ENCODE assay signal across 1 cellular context in the genomic region with DNA sequence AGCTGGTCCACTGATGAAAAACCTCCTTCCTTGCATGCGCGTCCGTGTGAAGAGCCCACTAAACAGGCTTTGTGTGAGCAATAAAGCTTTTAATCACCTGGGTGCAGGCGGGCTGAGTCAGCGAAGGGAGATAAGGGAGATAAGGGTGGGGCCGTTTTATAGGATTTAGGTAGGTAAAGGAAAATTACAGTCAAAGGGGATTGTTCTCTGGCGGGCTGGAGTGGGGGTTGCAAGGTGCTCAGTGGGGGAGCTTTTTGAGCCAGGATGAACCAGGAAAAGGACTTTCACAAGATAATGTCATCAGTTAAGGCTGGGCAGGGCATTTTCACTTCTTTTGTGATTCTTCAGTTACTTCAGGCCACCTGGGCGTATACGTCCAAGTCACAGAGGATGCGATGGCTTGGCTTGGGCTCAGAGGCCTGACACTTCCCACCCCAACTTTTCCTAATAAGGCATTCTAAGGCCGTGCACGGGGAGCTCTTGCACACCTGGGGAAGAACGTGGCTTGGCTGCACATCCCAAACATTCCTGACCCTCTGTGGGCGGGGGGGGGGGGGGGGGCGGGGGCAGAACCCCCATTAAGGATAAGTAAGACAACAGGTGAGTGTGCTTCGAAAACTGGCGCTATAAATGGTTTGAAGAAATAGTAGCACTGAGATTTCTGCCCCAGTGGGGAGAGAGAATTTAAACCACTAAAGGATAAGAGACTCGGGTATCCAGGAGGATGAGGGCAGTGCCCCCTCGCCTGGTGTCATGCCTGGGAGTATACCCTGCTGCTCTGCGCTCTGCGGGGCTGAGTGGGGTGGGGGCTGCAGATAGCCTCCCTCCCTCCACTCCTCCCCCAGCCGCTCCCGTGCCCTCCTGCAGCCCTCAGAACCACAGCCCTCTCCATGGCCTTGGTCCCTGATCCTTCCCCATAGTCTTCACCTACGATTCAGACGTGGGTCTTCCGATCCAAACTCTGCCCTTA.
TF ChIP-seq lines count a peak whose summit lies in the region.

No MANE protein-coding gene starts in this region.

TF ChIP-seq in H1, 55 proteins besides CTCF, POLR2A, EP300 and RAD21:
- TF ChIP-seq CREB1 (IDR thresholded peaks at IDR 0.05): peak; percentile 18; the same call in 1 of the 2 replicates
- peak; percentile 73; the same call in 1 of the 2 replicates for TF ChIP-seq SP1 (IDR thresholded peaks at IDR 0.05; ENCODE audit: low read depth, low read length)
- peak; percentile 98 for TF ChIP-seq SRF (IDR thresholded peaks at IDR 0.05; ENCODE audit: low read depth, low read length)
- TF ChIP-seq TAF1 (IDR thresholded peaks at IDR 0.05; ENCODE audit: low read depth, low read length): peak; percentile 40; the same call in 1 of the 2 replicates
- TF ChIP-seq SUZ12 (IDR thresholded peaks at IDR 0.05; ENCODE audit: low read length): no peak
- TF ChIP-seq SIRT6 (IDR thresholded peaks at IDR 0.05; ENCODE audit: low read length): no peak
- no peak for TF ChIP-seq HDAC2 (IDR thresholded peaks at IDR 0.05; ENCODE audit: borderline replicate concordance in 1 of 2, low read depth in 2 of 2, low read length in 2 of 2)
- TF ChIP-seq POLR2AphosphoS5 (IDR thresholded peaks at IDR 0.05; ENCODE audit: low read depth, low read length): peak; percentile 51
- no peak for TF ChIP-seq POU5F1 (IDR thresholded peaks at IDR 0.05; ENCODE audit: low read depth, low read length)
- TF ChIP-seq TCF12 (IDR thresholded peaks at IDR 0.05; ENCODE audit: low read depth, low read length): peak; percentile 75
- peak; percentile 35; the same call in 1 of the 2 replicates for TF ChIP-seq TEAD4 (IDR thresholded peaks at IDR 0.05; ENCODE audit: low read depth, low read length)
- TF ChIP-seq ATF2 (IDR thresholded peaks at IDR 0.05; ENCODE audit: low read length): 0 out of 2 replicates have a peak, but pooled peaks have one; percentile 70
TF ChIP-seq in H1: peak in this region for 8.
